Comparison of ENCODE assay signal across 8 cellular contexts in genomic region chr16:70380919-70381603, GRCh38. TPM values are rescaled to one million over a fixed set of nuclear protein-coding genes. Genes with fewer than 3 reads are reported as not detected.
DNase-seq lines count a peak whose midpoint lies in the region; TF ChIP-seq lines count a peak whose summit lies in the region.

No MANE protein-coding gene starts in this region.

- no peak for TF ChIP-seq CTCF in GM20000 (IDR thresholded peaks at IDR 0.05; ENCODE audit: extremely low read depth, missing control alignments)
- TF ChIP-seq CTCF in endothelial cell (IDR thresholded peaks at IDR 0.05; ENCODE audit: unreplicated experiment), result no peak
- no peak for TF ChIP-seq CTCF in mesothelial cell of epicardium (IDR thresholded peaks at IDR 0.05; ENCODE audit: unreplicated experiment)

- DNase-seq in COR-L47 (lab: John Stamatoyannopoulos, UW), result peak; percentile 98
- DNase-seq in GM20000 (ENCODE audit: low spot score), result peak; percentile 93
- DNase-seq in HT-29 (ENCODE audit: low spot score), result peak; percentile 99
- peak; percentile 98 for DNase-seq in NOMO-1 treated with DMSO at 0.1 percent for 48 hours (lab: John Stamatoyannopoulos, UW; ENCODE audit: unreplicated experiment)
- DNase-seq in activated CD8-positive, alpha-beta memory T cell treated with anti-CD3 and anti-CD28 coated beads, Interleukin-2, amount 50 U/mL, for 24 hours (ENCODE audit: extremely low read depth), result peak; percentile 93
- peak; percentile 94 for DNase-seq in endothelial cell (ENCODE audit: low spot score)
- peak; percentile 88 to 93 for DNase-seq in mesothelial cell of epicardium (ENCODE audit: low spot score in 2 of 2, unreplicated experiment in 2 of 2)
- peak; percentile 96 for DNase-seq in stimulated activated CD8-positive, alpha-beta memory T cell treated with anti-CD3 and anti-CD28 coated beads, Interleukin-15, amount 100 ng/mL, for 48 hours (ENCODE audit: low read depth in 2 of 2)

- H3K27me3 Mint-ChIP-seq in endothelial cell (ENCODE audit: unreplicated experiment), result peaks cover 6% of the 10 kb centered on the region
- H3K27me3 Mint-ChIP-seq in mesothelial cell of epicardium (ENCODE audit: low read depth), result no peaks in the 10 kb centered on the region

- H3K4me1 Mint-ChIP-seq in endothelial cell (ENCODE audit: unreplicated experiment) (peaks cover 16% of the 10 kb centered on the region), mesothelial cell of epicardium (peaks cover 11% of the 10 kb centered on the region)

- peak overlapping the region; percentile 93 for H3K27ac Mint-ChIP-seq in endothelial cell (ENCODE audit: unreplicated experiment)
- H3K27ac Mint-ChIP-seq in mesothelial cell of epicardium, result peak overlapping the region; percentile 96

- H3K9me3 Mint-ChIP-seq in endothelial cell (ENCODE audit: unreplicated experiment) (no peaks in the 10 kb centered on the region), mesothelial cell of epicardium (no peaks in the 10 kb centered on the region)

- H3K4me3 Mint-ChIP-seq in endothelial cell (ENCODE audit: unreplicated experiment) (peak overlapping the region; percentile 94), mesothelial cell of epicardium (peak overlapping the region; percentile 85)

- H3K36me3 Mint-ChIP-seq in endothelial cell (ENCODE audit: low read depth, unreplicated experiment), result peaks cover 21% of the 10 kb centered on the region
- H3K36me3 Mint-ChIP-seq in mesothelial cell of epicardium, result peaks cover 13% of the 10 kb centered on the region

RNA-seq across cellular contexts. Expression of gene DDX19A, which starts 34.4 kb away (rescaled TPM):
- total RNA-seq in HT-29 (2014; rRNA removed; shearing (Covaris generic)), result 35.4 and 37.5 TPM in 2 replicates
- total RNA-seq in endothelial cell (ENCODE audit: unreplicated experiment), result 35.3 TPM
- total RNA-seq in mesothelial cell of epicardium, result 50.5 to 54.9 TPM (median 51.5 TPM) in 3 replicates

RNA-seq across cellular contexts. Expression of gene ST3GAL2, which starts 57.8 kb away (rescaled TPM):
- total RNA-seq in HT-29 (2014; rRNA removed; shearing (Covaris generic)), result 54.7 and 84.7 TPM in 2 replicates
- total RNA-seq in endothelial cell (ENCODE audit: unreplicated experiment) (87.0 TPM), mesothelial cell of epicardium (46.5 to 53.0 TPM (median 47.4 TPM) in 3 replicates)

Comparison
In these comparisons a context has a peak if more than half of its experiments do, and no peak if none do; other contexts are left out.
1. Peak in every context shown above with its lines: DNase-seq.